ENCODE assay signal across 8 cellular contexts in genomic region chr1:94418664-94419655, GRCh38. TPM values are rescaled to one million over a fixed set of nuclear protein-coding genes. Genes with fewer than 3 reads are reported as not detected.
DNase-seq lines count a peak whose midpoint lies in the region; ATAC-seq and TF ChIP-seq lines count a peak whose summit lies in the region.

No MANE protein-coding gene starts in this region.

- CTCF ChIA-PET in T-cell (lab: Charles Lee) = no interaction called here

- DNase-seq in COLO668 (lab: John Stamatoyannopoulos, UW; ENCODE audit: unreplicated experiment) (peak; percentile 72), HK-2 (ENCODE audit: unreplicated experiment) (peak; percentile 52), T-cell (peak in 4 of 34 experiments; percentile 1 to 4 (median 2)), epithelial cell of esophagus (ENCODE audit: low read depth) (peak; percentile 40), midbrain (lab: John Stamatoyannopoulos, UW) (peak; percentile 36), upper lobe of left lung (peak in 1 of 2 donors; percentile 70), retina (no peak)

- WGBS in upper lobe of left lung, 2 donors = 5 to 6% methylated on average over 37 to 38 of the region's 52 CpGs

- H3K9me3 Mint-ChIP-seq in T-cell = no peaks in the 10 kb centered on the region

- H3K4me1 Mint-ChIP-seq in T-cell = peaks cover 48 to 49% (median 49%) of the 10 kb centered on the region in 3 donors

- no peak overlapping the region for H3K4me3 Mint-ChIP-seq in T-cell

- peak overlapping the region; percentile 24 to 81 for H3K27ac Mint-ChIP-seq in T-cell

- H3K9me3 ChIP-seq in upper lobe of left lung = no peaks in the 10 kb centered on the region

- H3K36me3 ChIP-seq in upper lobe of left lung = no peaks in the 10 kb centered on the region

- peaks cover 27 to 50% (median 31%) of the 10 kb centered on the region in 4 donors for H3K4me1 ChIP-seq in upper lobe of left lung

- ATAC-seq in GM19043 (IDR thresholded peaks at IDR 0.05; ENCODE audit: low read depth, unreplicated experiment) (peak; percentile 16), T-cell (replicated peaks in 1 of 4) (peak; percentile 0 to 5 (median 2)), upper lobe of left lung (ENCODE audit: low FRiP score in 2 of 2) (peak; percentile 37 to 42)

- H3K27ac ChIP-seq in upper lobe of left lung = peak overlapping the region; percentile 90 to 94 (median 93)

- TF ChIP-seq POLR2A in upper lobe of left lung (IDR thresholded peaks at IDR 0.05) = no peak

- H3K4me3 ChIP-seq in epithelial cell of esophagus (ENCODE audit: low read length) = peak overlapping the region; percentile 89
- peak overlapping the region; percentile 67 to 92 (median 84) for H3K4me3 ChIP-seq in upper lobe of left lung

- TF ChIP-seq EP300 in upper lobe of left lung (IDR thresholded peaks at IDR 0.05) = no peak

- POLR2A ChIA-PET in T-cell (lab: Charles Lee) = no interaction called here

- TF ChIP-seq CTCF in epithelial cell of esophagus (IDR thresholded peaks at IDR 0.05; ENCODE audit: insufficient read depth, low read depth, low read length, missing control alignments) = no peak
- no peak for TF ChIP-seq CTCF in upper lobe of left lung (IDR thresholded peaks at IDR 0.05)

- H3K27me3 Mint-ChIP-seq in T-cell = no peaks in the 10 kb centered on the region

- H3K27me3 ChIP-seq in upper lobe of left lung = no peaks in the 10 kb centered on the region

- no peaks in the 10 kb centered on the region for H3K36me3 Mint-ChIP-seq in T-cell

RNA-seq across cellular contexts. Expression of gene ABCD3, which starts 0.8 kb away (rescaled TPM):
- total RNA-seq in T-cell = 10 to 100 TPM; 17.3 to 29.9 (median 24.2) TPM
- total RNA-seq in upper lobe of left lung = 10 to 100 TPM; 14.2 to 54.8 (median 38.1) TPM
